33 cellular contexts compared by ENCODE assay signal in the genomic region with DNA sequence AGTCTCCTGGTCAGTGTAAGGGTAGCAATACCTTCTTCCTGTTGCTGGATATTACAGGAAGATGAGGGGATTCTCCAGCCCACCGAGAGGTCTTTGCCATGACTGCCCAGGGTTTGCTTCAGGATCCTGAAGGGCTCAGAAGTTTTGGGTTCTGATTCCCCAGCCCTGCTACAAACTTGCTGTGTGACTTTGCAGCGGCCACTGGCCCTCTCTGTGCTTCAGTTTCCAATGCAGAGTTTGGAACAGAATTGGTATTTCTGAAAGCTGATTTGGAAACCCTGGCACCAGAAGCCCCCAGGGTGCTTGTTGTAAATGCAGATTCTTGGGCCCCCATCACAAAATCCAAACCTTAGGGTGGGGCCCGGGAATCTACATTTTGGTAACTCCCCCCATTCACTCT. TPM values are rescaled to one million over a fixed set of nuclear protein-coding genes. Genes with fewer than 3 reads are reported as not detected.
"Had no signal": no experiment of that assay in that cellular context is flagged by ENCODE, and none has a peak within 500 bp of the region (broad histone marks: within the 10 kb centered on the region; RNA-seq: fewer than 3 reads in every experiment).

No MANE protein-coding gene starts in this region.

- H3K4me1 ChIP-seq: colonic mucosa, left lung had no signal

- H3K9me3 ChIP-seq: colonic mucosa, esophagus squamous epithelium, gastrocnemius medialis, heart right ventricle, left lung, lower lobe of right lung, mucosa of descending colon had no signal

- FAIRE-seq: endometrium, islet of Langerhans, keratinocyte had no signal

- H3K27me3 ChIP-seq: colonic mucosa, esophagus squamous epithelium, gastrocnemius medialis had no signal

- H3K36me3 ChIP-seq: colonic mucosa, esophagus squamous epithelium, gastrocnemius medialis, heart right ventricle, left lung, lower lobe of right lung had no signal

- ATAC-seq: effector memory CD8-positive, alpha-beta T cell; esophagus mucosa; gastrocnemius medialis; heart right ventricle; left cardiac atrium; left lung; left ventricle myocardium superior; lower lobe of right lung; mucosa of descending colon had no signal

- H3K4me3 ChIP-seq: colonic mucosa, esophagus squamous epithelium, gastrocnemius medialis, heart right ventricle, left lung, lower lobe of right lung, mucosa of descending colon had no signal

- DNase-seq: colonic mucosa; cortex of kidney; effector CD8-positive, alpha-beta T cell; effector memory CD8-positive, alpha-beta T cell; endodermal cell; erythroblast; esophagus squamous epithelium; foreskin fibroblast; foreskin melanocyte; gastrocnemius medialis; glutamatergic neuron; head of caudate nucleus; heart right ventricle; hippocampal formation; left cardiac atrium; left ventricle myocardium superior; lower lobe of right lung; mesenchymal stem cell; mucosa of descending colon had no signal

- H3K27ac ChIP-seq: colonic mucosa, epithelial cell of prostate, esophagus squamous epithelium, gastrocnemius medialis, heart right ventricle, left lung, lower lobe of right lung had no signal

RNA-seq across cellular contexts. Expression of gene KCNG4, which starts 14.7 kb away (rescaled TPM):
- total RNA-seq: colonic mucosa, dermis microvascular lymphatic vessel endothelial cell, endodermal cell, esophagus mucosa, esophagus squamous epithelium, gastrocnemius medialis, glomerular endothelial cell, heart right ventricle, kidney epithelial cell, left cardiac atrium, left lung, left ventricle myocardium superior, lower leg skin, lower lobe of right lung, lung microvascular endothelial cell, mesenteric fat pad, mesothelial cell of epicardium, mucosa of descending colon had no signal
- polyA plus RNA-seq: heart right ventricle, keratinocyte had no signal

RNA-seq across cellular contexts. Expression of gene ADAD2, which starts 34.2 kb away (rescaled TPM):
- total RNA-seq: colonic mucosa, dermis microvascular lymphatic vessel endothelial cell, endodermal cell, gastrocnemius medialis, kidney epithelial cell, left ventricle myocardium superior, lower lobe of right lung, lung microvascular endothelial cell, mesenteric fat pad, mesothelial cell of epicardium, myocyte had no signal
- polyA plus RNA-seq: keratinocyte had no signal
